19 cellular contexts compared by ENCODE assay signal in the genomic region with DNA sequence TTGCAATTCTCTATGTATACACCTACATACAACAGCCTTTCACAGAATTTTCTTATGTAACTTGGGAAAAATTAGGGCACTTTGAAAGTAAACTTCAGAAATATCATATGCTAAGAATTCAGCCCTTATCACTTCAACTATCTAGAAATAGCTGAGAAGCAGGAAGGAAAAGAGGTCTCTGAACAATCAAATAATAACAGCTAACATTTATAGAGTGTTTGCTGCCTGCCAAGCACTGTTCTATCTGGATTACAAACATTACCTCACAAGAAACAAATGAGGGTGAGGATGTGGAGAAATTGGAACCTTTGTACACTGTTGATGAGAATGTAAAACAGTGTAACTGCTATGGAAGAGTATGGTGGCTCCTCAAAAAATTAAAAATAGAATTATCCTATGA. TPM values are rescaled to one million over a fixed set of nuclear protein-coding genes. Genes with fewer than 3 reads are reported as not detected.
A peak's percentile ranks its signal among the peaks of the same experiment; 100 is the strongest.
DNase-seq lines count a peak whose midpoint lies in the region; ATAC-seq, FAIRE-seq and TF ChIP-seq lines count a peak whose summit lies in the region.
"Had no signal": no experiment of that assay in that cellular context is flagged by ENCODE, and none has a peak within 500 bp of the region (broad histone marks: within the 10 kb centered on the region; RNA-seq: fewer than 3 reads in every experiment).

No MANE protein-coding gene starts in this region.

- peaks cover 24% of the 10 kb centered on the region for H3K4me1 ChIP-seq in Loucy (ENCODE audit: insufficient read depth, low read length, poor library complexity, severe bottlenecking)
- peaks cover 35% of the 10 kb centered on the region for H3K4me1 ChIP-seq in endothelial cell of umbilical vein (ENCODE audit: control insufficient read depth, extremely low read depth, insufficient read depth, low read length)
- H3K4me1 ChIP-seq: BE2C had no signal

- no peaks in the 10 kb centered on the region for H3F3A ChIP-seq in Loucy (ENCODE audit: low read depth)

- POLR2A ChIA-PET in endothelial cell of umbilical vein (lab: Charles Lee) (interaction anchor here (1.4 kb wide), 1 partner anchor 90 kb away, joined by 3 read pairs; no protein-coding TSS in a partner anchor), WTC11 (lab: Charles Lee) (no interaction called here)

- no peak overlapping the region for H3K27ac Mint-ChIP-seq in WTC11
- H3K27ac Mint-ChIP-seq: H9 had no signal

- H3K4me3 ChIP-seq in LNCaP clone FGC (ENCODE audit: low read depth, low read length) (no peak overlapping the region), Loucy (ENCODE audit: low read length, poor library complexity, severe bottlenecking) (peak overlapping the region; percentile 19), endothelial cell of umbilical vein (replicated peaks in 1 of 3; ENCODE audit: insufficient read depth in 1 of 3, low read depth in 1 of 3, low read length in 3 of 3) (no peak overlapping the region)
- H3K4me3 ChIP-seq: A549, GM12878 had no signal

- BruUV-seq in endothelial cell of umbilical vein (replicated peaks; lab: Mats Ljungman, UMichigan) = no TSS peak

- ATAC-seq in WTC11 = no peak
- ATAC-seq: A549, GM12878, HepG2 had no signal

- H3K9me3 ChIP-seq in Loucy (ENCODE audit: insufficient read depth, low read depth, low read length) (peaks cover 6% of the 10 kb centered on the region; the same call in 1 of the 2 replicates), endothelial cell of umbilical vein (replicated peaks; ENCODE audit: control insufficient read depth, insufficient read depth, low read length) (no peaks in the 10 kb centered on the region)
- H3K9me3 ChIP-seq: A549, BE2C had no signal

- dilution Hi-C loops in endothelial cell of umbilical vein (cut with MboI; ENCODE audit: extremely low pct_ligation_motif_present, low sequenced_read_pairs) = no loop called here

- no peak overlapping the region for H3K9ac ChIP-seq in Loucy (ENCODE audit: low read depth, low read length, poor library complexity, severe bottlenecking)
- no peak overlapping the region for H3K9ac ChIP-seq in endothelial cell of umbilical vein (replicated peaks; ENCODE audit: extremely low read depth, insufficient read depth, low read length)

- H3K27me3 ChIP-seq in Loucy (ENCODE audit: insufficient read depth, low read length, poor library complexity, severe bottlenecking) = no peaks in the 10 kb centered on the region
- no peaks in the 10 kb centered on the region for H3K27me3 ChIP-seq in endothelial cell of umbilical vein (ENCODE audit: control insufficient read depth in 2 of 2, insufficient read depth in 2 of 2, low read length in 2 of 2)
- H3K27me3 ChIP-seq: BE2C had no signal

- H3K9me2 ChIP-seq in Loucy (replicated peaks; ENCODE audit: low read depth, low read length) = no peaks in the 10 kb centered on the region

- H3K9me3 Mint-ChIP-seq in WTC11 = peaks cover 15% of the 10 kb centered on the region

- FAIRE-seq in endothelial cell of umbilical vein (lab: Jason Lieb, UNC) = peak; percentile 61
- FAIRE-seq: A549, GM12878, GM18507, HepG2 had no signal

- no peak overlapping the region for H3K4me3 Mint-ChIP-seq in WTC11
- H3K4me3 Mint-ChIP-seq: CD4-positive, alpha-beta memory T cell; H9 had no signal

- H3K36me3 ChIP-seq in Loucy (ENCODE audit: insufficient read depth, low read length) (no peaks in the 10 kb centered on the region), endothelial cell of umbilical vein (ENCODE audit: control insufficient read depth in 2 of 2, extremely low read depth in 1 of 2, insufficient read depth in 2 of 2, low read length in 2 of 2) (no peaks in the 10 kb centered on the region)
- H3K36me3 ChIP-seq: BE2C had no signal

- peak overlapping the region; percentile 54 for H3K27ac ChIP-seq in endothelial cell of umbilical vein (ENCODE audit: insufficient read depth, low read depth, low read length)
- H3K27ac ChIP-seq: A549 had no signal

- no peak for TF ChIP-seq POLR2A in endothelial cell of umbilical vein (IDR thresholded peaks at IDR 0.05; ENCODE audit: low read depth, low read length)

- H3K9me1 ChIP-seq in endothelial cell of umbilical vein (replicated peaks; ENCODE audit: control insufficient read depth, extremely low read depth, insufficient read depth, low read length) = no peaks in the 10 kb centered on the region

- H3K36me3 Mint-ChIP-seq in WTC11 = peaks cover 17% of the 10 kb centered on the region

- H3K4me2 ChIP-seq in Loucy (ENCODE audit: low read depth, low read length, poor library complexity, severe bottlenecking) (peak overlapping the region; percentile 36), endothelial cell of umbilical vein (ENCODE audit: insufficient read depth, low read length) (peak overlapping the region; percentile 11)
- H3K4me2 ChIP-seq: A549 had no signal

- CTCF ChIA-PET in endothelial cell of umbilical vein (lab: Charles Lee) (interaction anchor here (1.0 to 1.9 kb wide), 9 partner anchors 8 to 352 kb away, joined by 3 to 10 read pairs (median 5); no protein-coding TSS in a partner anchor), WTC11 (lab: Charles Lee) (no interaction called here)

- DNase-seq in LNCaP clone FGC (ENCODE audit: low read depth) (peak; percentile 93), endothelial cell of umbilical vein (ENCODE audit: low read depth, low spot score) (peak; percentile 89), pulmonary artery endothelial cell (ENCODE audit: low read depth, low spot score) (peak; percentile 68), germinal center (ENCODE audit: low spot score) (no peak), WTC11 (ENCODE audit: low spot score) (no peak)
- DNase-seq in activated effector memory CD4-positive, alpha-beta T cell treated with Interleukin-2 at 50 U/mL for 16 hours = no peak
- DNase-seq: BE2C; CD4-positive, alpha-beta memory T cell; DMS79; GOT3; H9 had no signal

- no peaks in the 10 kb centered on the region for H3K27me3 Mint-ChIP-seq in WTC11 (ENCODE audit: low read depth)
- H3K27me3 Mint-ChIP-seq: CD4-positive, alpha-beta memory T cell had no signal

- H2AFZ ChIP-seq in Loucy (ENCODE audit: low read length) = peak overlapping the region; percentile 73; the same call in 1 of the 2 replicates
- no peak overlapping the region for H2AFZ ChIP-seq in endothelial cell of umbilical vein (ENCODE audit: low read depth, low read length)

- H3K4me1 Mint-ChIP-seq in WTC11 = peaks cover 12% of the 10 kb centered on the region

- H3K79me2 ChIP-seq in Loucy (ENCODE audit: insufficient read depth, low read length) (peaks cover 9% of the 10 kb centered on the region), endothelial cell of umbilical vein (ENCODE audit: control insufficient read depth, insufficient read depth, low read length) (peaks cover 5% of the 10 kb centered on the region)

- TF ChIP-seq CTCF in LNCaP clone FGC (IDR thresholded peaks at IDR 0.05; ENCODE audit: control insufficient read depth, extremely low read depth, insufficient read depth) (no peak), Loucy (conservative IDR thresholded peaks at IDR 0.05; ENCODE audit: low read length) (no peak), endothelial cell of umbilical vein (IDR thresholded peaks at IDR 0.05; ENCODE audit: extremely low read depth in 1 of 2, insufficient read depth in 1 of 2, low read depth in 1 of 2, low read length in 2 of 2) (no peak), WTC11 (IDR thresholded peaks at IDR 0.05) (no peak)

- intact Hi-C loops in endothelial cell of umbilical vein (cut with micrococcal nuclease) = loop anchor here (1.0 to 10.0 kb wide), 4 partner anchors 22 to 525 kb away; no protein-coding TSS in a partner anchor

- peaks cover 4% of the 10 kb centered on the region for H4K20me1 ChIP-seq in Loucy (ENCODE audit: insufficient read depth, low read length, poor library complexity, severe bottlenecking)
- no peaks in the 10 kb centered on the region for H4K20me1 ChIP-seq in endothelial cell of umbilical vein (replicated peaks; ENCODE audit: control insufficient read depth, extremely low read depth, insufficient read depth, low read length)

TF ChIP-seq in endothelial cell of umbilical vein, 7 proteins besides CTCF, POLR2A, EP300 and RAD21 (continues in another document):
- TF ChIP-seq JUN (IDR thresholded peaks at IDR 0.05; ENCODE audit: borderline replicate concordance, insufficient read depth, insufficient read length, low read depth) (peak; percentile 62), POLR2AphosphoS5 (IDR thresholded peaks at IDR 0.05; ENCODE audit: insufficient read depth, low read depth, low read length) (peak; percentile 37), FOS (IDR thresholded peaks at IDR 0.05; ENCODE audit: borderline replicate concordance, insufficient read depth, low read length) (peak; percentile 9)

RNA-seq across cellular contexts. Expression of a gene that starts 4.4 kb away (rescaled TPM):
- total RNA-seq in endothelial cell of umbilical vein = 52.9 and 65.6 TPM in 2 replicates
- 15.0 and 18.6 TPM in 2 replicates for polyA plus RNA-seq in endothelial cell of umbilical vein
- 14.5 and 14.9 TPM in 2 replicates for polyA plus RNA-seq in endothelial cell of umbilical vein (2011; cell fraction: cytosol; rRNA removed)
- 75.0 and 98.8 TPM in 2 replicates for polyA plus RNA-seq in endothelial cell of umbilical vein (2011; cell fraction: nucleus; rRNA removed)
- 25.1 and 40.5 TPM in 2 replicates for polyA plus RNA-seq in endothelial cell of umbilical vein (2012)
- 107 and 138 TPM in 2 replicates for polyA minus RNA-seq in endothelial cell of umbilical vein
- polyA minus RNA-seq in endothelial cell of umbilical vein (2011; cell fraction: cytosol; rRNA and poly(A)+ RNA removed) = 24.2 TPM
- polyA minus RNA-seq in endothelial cell of umbilical vein (2011; cell fraction: nucleus; rRNA and poly(A)+ RNA removed) = 245 and 336 TPM in 2 replicates
- 62.8 and 79.4 TPM in 2 replicates for total RNA-seq in pulmonary artery endothelial cell
- 30.4 to 35.8 TPM (median 34.8 TPM) in 3 replicates for total RNA-seq in WTC11 (2021)

RNA-seq across cellular contexts. Expression of a gene that starts 44.0 kb away (rescaled TPM):
- total RNA-seq in endothelial cell of umbilical vein (not detected in 2 replicates), pulmonary artery endothelial cell (not detected in 2 replicates), WTC11 (2021) (not detected in 3 replicates)
- not detected in 2 replicates for polyA plus RNA-seq in endothelial cell of umbilical vein
- not detected in 2 replicates for polyA plus RNA-seq in endothelial cell of umbilical vein (2011; cell fraction: cytosol; rRNA removed)
- polyA plus RNA-seq in endothelial cell of umbilical vein (2011; cell fraction: nucleus; rRNA removed) = not detected in 2 replicates
- polyA plus RNA-seq in endothelial cell of umbilical vein (2012) = not detected in 2 replicates
- polyA minus RNA-seq in endothelial cell of umbilical vein = not detected in 2 replicates
- polyA minus RNA-seq in endothelial cell of umbilical vein (2011; cell fraction: cytosol; rRNA and poly(A)+ RNA removed) = not detected
- not detected in 2 replicates for polyA minus RNA-seq in endothelial cell of umbilical vein (2011; cell fraction: nucleus; rRNA and poly(A)+ RNA removed)
- total RNA-seq: CD4-positive, alpha-beta memory T cell; G401; GM12878; H9; HepG2; HT1080 had no signal
- polyA plus RNA-seq: A549; AG04450; CD4-positive, alpha-beta memory T cell; GM12878; HepG2 had no signal

Comparison
In these comparisons a context has a peak if more than half of its experiments do, and no peak if none do; other contexts are left out.
1. DNase-seq: peak in LNCaP clone FGC (single experiment), endothelial cell of umbilical vein (single experiment) and pulmonary artery endothelial cell (single experiment); none in germinal center (single experiment), WTC11 (single experiment) and activated effector memory CD4-positive, alpha-beta T cell treated with Interleukin-2 at 50 U/mL for 16 hours (single experiment).